ENCODE assay signal across 2 cellular contexts in genomic region chr4:147481577-147482109, GRCh38.
TF ChIP-seq lines count a peak whose summit lies in the region.

No MANE protein-coding gene starts in this region.

TF ChIP-seq in liver, 16 proteins besides CTCF, POLR2A, EP300 and RAD21 (continued from another document):
- TF ChIP-seq, protein P1, sequence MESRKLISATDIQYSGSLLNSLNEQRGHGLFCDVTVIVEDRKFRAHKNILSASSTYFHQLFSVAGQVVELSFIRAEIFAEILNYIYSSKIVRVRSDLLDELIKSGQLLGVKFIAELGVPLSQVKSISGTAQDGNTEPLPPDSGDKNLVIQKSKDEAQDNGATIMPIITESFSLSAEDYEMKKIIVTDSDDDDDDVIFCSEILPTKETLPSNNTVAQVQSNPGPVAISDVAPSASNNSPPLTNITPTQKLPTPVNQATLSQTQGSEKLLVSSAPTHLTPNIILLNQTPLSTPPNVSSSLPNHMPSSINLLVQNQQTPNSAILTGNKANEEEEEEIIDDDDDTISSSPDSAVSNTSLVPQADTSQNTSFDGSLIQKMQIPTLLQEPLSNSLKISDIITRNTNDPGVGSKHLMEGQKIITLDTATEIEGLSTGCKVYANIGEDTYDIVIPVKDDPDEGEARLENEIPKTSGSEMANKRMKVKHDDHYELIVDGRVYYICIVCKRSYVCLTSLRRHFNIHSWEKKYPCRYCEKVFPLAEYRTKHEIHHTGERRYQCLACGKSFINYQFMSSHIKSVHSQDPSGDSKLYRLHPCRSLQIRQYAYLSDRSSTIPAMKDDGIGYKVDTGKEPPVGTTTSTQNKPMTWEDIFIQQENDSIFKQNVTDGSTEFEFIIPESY (IDR thresholded peaks at IDR 0.05), result no peak
- no peak for TF ChIP-seq HNF4G (IDR thresholded peaks at IDR 0.05)
- TF ChIP-seq YY1 (IDR thresholded peaks at IDR 0.05), result no peak
- TF ChIP-seq TAF1 (conservative IDR thresholded peaks at IDR 0.05), result no peak
- TF ChIP-seq, protein P2, sequence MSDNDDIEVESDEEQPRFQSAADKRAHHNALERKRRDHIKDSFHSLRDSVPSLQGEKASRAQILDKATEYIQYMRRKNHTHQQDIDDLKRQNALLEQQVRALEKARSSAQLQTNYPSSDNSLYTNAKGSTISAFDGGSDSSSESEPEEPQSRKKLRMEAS (IDR thresholded peaks at IDR 0.05), result no peak
- TF ChIP-seq EGR1 (IDR thresholded peaks at IDR 0.05; ENCODE audit: low read depth in 2 of 2), result no peak
- no peak for TF ChIP-seq RXRA (IDR thresholded peaks at IDR 0.05)
- TF ChIP-seq REST (IDR thresholded peaks at IDR 0.05), result no peak

TF ChIP-seq in HepG2, 621 proteins besides CTCF, POLR2A, EP300 and RAD21 (continued from another document):
- no peak for TF ChIP-seq ZHX1 (CRISPR knock-in tag; IDR thresholded peaks at IDR 0.05; ENCODE audit: low read depth)
- TF ChIP-seq RFX1 (IDR thresholded peaks at IDR 0.05), result no peak
- TF ChIP-seq ZMYM2 (CRISPR knock-in tag; IDR thresholded peaks at IDR 0.05), result no peak
- no peak for TF ChIP-seq ZFP1 (CRISPR knock-in tag; IDR thresholded peaks at IDR 0.05)
- no peak for TF ChIP-seq PHF8 (CRISPR knock-in tag; IDR thresholded peaks at IDR 0.05)
- TF ChIP-seq, protein P3, sequence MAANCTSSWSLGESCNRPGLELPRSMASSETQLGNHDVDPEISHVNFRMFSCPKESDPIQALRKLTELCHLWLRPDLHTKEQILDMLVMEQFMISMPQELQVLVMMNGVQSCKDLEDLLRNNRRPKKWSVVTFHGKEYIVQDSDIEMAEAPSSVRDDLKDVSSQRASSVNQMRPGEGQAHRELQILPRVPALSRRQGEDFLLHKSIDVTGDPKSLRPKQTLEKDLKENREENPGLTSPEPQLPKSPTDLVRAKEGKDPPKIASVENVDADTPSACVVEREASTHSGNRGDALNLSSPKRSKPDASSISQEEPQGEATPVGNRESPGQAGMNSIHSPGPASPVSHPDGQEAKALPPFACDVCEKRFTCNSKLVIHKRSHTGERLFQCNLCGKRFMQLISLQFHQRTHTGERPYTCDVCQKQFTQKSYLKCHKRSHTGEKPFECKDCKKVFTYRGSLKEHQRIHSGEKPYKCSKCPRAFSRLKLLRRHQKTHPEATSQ (CRISPR knock-in tag; IDR thresholded peaks at IDR 0.05; ENCODE audit: borderline replicate concordance), result no peak
- no peak for TF ChIP-seq ZNF484 (CRISPR knock-in tag; IDR thresholded peaks at IDR 0.05; ENCODE audit: borderline replicate concordance, low read depth)
- no peak for TF ChIP-seq ZFY (CRISPR knock-in tag; IDR thresholded peaks at IDR 0.05)
- no peak for TF ChIP-seq CBX2 (IDR thresholded peaks at IDR 0.05; ENCODE audit: low read depth, low read length)
- no peak for TF ChIP-seq CBX2 (CRISPR knock-in tag; IDR thresholded peaks at IDR 0.05; ENCODE audit: low read depth)
- TF ChIP-seq SNAI1 (CRISPR knock-in tag; IDR thresholded peaks at IDR 0.05; ENCODE audit: borderline replicate concordance), result no peak
- no peak for TF ChIP-seq XRCC5 (optimal IDR thresholded peaks at IDR 0.05; ENCODE audit: low read length)
- TF ChIP-seq TMF1 (CRISPR knock-in tag; IDR thresholded peaks at IDR 0.05; ENCODE audit: low read depth), result no peak
- no peak for TF ChIP-seq PRPF4 (IDR thresholded peaks at IDR 0.05; ENCODE audit: low read depth, low read length, poor library complexity, severe bottlenecking)
- TF ChIP-seq SRY (CRISPR knock-in tag; IDR thresholded peaks at IDR 0.05), result no peak
- TF ChIP-seq RARG (CRISPR knock-in tag; IDR thresholded peaks at IDR 0.05; ENCODE audit: low read depth), result no peak
